25 cellular contexts compared by ENCODE assay signal in the genomic region with DNA sequence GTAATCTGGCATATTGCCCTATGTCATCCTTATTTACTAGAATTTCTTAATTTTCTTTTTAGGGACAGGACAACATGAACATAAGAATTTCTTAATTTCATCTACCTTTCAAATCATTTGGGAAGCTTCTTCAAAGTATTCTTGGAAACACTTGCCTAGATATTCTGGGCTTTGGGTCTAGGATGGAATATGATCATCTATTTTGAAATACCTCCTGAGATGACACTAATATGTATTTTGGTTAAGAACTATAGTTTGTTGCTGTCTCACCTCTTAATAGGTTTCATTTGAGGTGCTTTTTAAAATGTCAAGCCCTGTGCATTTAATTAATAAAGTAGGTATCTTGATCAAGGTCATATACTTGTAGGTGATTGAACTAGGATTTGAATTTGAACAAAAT.
"Had no signal": no experiment of that assay in that cellular context is flagged by ENCODE, and none has a peak within 500 bp of the region (broad histone marks: within the 10 kb centered on the region; RNA-seq: fewer than 3 reads in every experiment).

No MANE protein-coding gene starts in this region.

- ATAC-seq: activated CD4-positive, alpha-beta T cell treated with anti-CD3 and anti-CD28 coated beads for 36 hours; activated T-cell treated with anti-CD3 and anti-CD28 coated beads, Interleukin-2, amount 50 U/mL, for 4 hours; left lobe of liver had no signal

- H3K4me1 ChIP-seq: foreskin keratinocyte, neural progenitor cell had no signal

- DNase-seq: activated B cell treated with CpG ODN at 0.5 μM for 24 hours; activated CD4-positive, alpha-beta T cell treated with anti-CD3 and anti-CD28 coated beads for 36 hours; activated CD4-positive, alpha-beta T cell treated with anti-CD3 and anti-CD28 coated beads, Interleukin-2, amount 50 U/mL, for 4 hours; activated CD8-positive, alpha-beta memory T cell treated with anti-CD3 and anti-CD28 coated beads for 24 hours; activated CD8-positive, alpha-beta memory T cell treated with anti-CD3 and anti-CD28 coated beads, Interleukin-2, amount 50 U/mL, for 4 hours; activated effector memory CD4-positive, alpha-beta T cell treated with Interleukin-2 at 50 U/mL for 16 hours; activated naive CD4-positive, alpha-beta T cell treated with anti-CD3 and anti-CD28 coated beads, Interleukin-2, amount 10 ng/mL, durations not matched to agents 7 days and 5 days; activated T-cell treated with anti-CD3 and anti-CD28 coated beads, Interleukin-2, amount 50 U/mL, for 4 hours; anterior cingulate cortex; dermis blood vessel endothelial cell; effector CD8-positive, alpha-beta T cell; foreskin keratinocyte; ovary; psoas muscle; stomach; T-helper 1 cell; T-helper 9 cell had no signal

- H2AFZ ChIP-seq: neural progenitor cell had no signal

- H3K27ac Mint-ChIP-seq: activated B cell treated with CpG ODN at 0.5 μM for 24 hours; activated CD4-positive, alpha-beta T cell treated with anti-CD3 and anti-CD28 coated beads for 36 hours; activated naive CD4-positive, alpha-beta T cell treated with anti-CD3 and anti-CD28 coated beads, Interleukin-2, amount 10 ng/mL, durations not matched to agents 7 days and 5 days had no signal

- H3K4me2 ChIP-seq: neural progenitor cell had no signal

- H3K27me3 Mint-ChIP-seq: activated B cell treated with CpG ODN at 0.5 μM for 24 hours; activated CD4-positive, alpha-beta T cell treated with anti-CD3 and anti-CD28 coated beads for 36 hours; activated naive CD4-positive, alpha-beta T cell treated with anti-CD3 and anti-CD28 coated beads, Interleukin-2, amount 10 ng/mL, durations not matched to agents 7 days and 5 days; brain had no signal

- H3K27ac ChIP-seq: foreskin keratinocyte, neural progenitor cell, ovary, psoas muscle, right atrium auricular region, stomach, suprapubic skin, tibial nerve, vagina had no signal

- H3K4me3 ChIP-seq: lung, neural progenitor cell, ovary, psoas muscle, right atrium auricular region, stomach, suprapubic skin, tibial nerve, vagina had no signal

- H3K27me3 ChIP-seq: foreskin keratinocyte, neural progenitor cell, ovary, right atrium auricular region, stomach, suprapubic skin, tibial nerve, vagina had no signal

- H3K9me3 ChIP-seq: ovary, psoas muscle, right atrium auricular region, stomach, suprapubic skin, tibial nerve, vagina had no signal

- H3K36me3 ChIP-seq: neural progenitor cell, ovary had no signal

- H3K4me3 Mint-ChIP-seq: activated B cell treated with CpG ODN at 0.5 μM for 24 hours; activated CD4-positive, alpha-beta T cell treated with anti-CD3 and anti-CD28 coated beads for 36 hours; activated naive CD4-positive, alpha-beta T cell treated with anti-CD3 and anti-CD28 coated beads, Interleukin-2, amount 10 ng/mL, durations not matched to agents 7 days and 5 days; activated T-cell treated with anti-CD3 and anti-CD28 coated beads, Interleukin-2, amount 50 U/mL, for 4 hours; brain; neural progenitor cell had no signal

- H3K9me3 Mint-ChIP-seq: activated B cell treated with CpG ODN at 0.5 μM for 24 hours; activated naive CD4-positive, alpha-beta T cell treated with anti-CD3 and anti-CD28 coated beads, Interleukin-2, amount 10 ng/mL, durations not matched to agents 7 days and 5 days; activated T-cell treated with anti-CD3 and anti-CD28 coated beads, Interleukin-2, amount 50 U/mL, for 4 hours had no signal
